ENCODE assay signal across 14 cellular contexts in genomic region chr13:24215732-24216131, GRCh38. TPM values are rescaled to one million over a fixed set of nuclear protein-coding genes. Genes with fewer than 3 reads are reported as not detected.
A peak's percentile ranks its signal among the peaks of the same experiment; 100 is the strongest.
DNase-seq lines count a peak whose midpoint lies in the region; ATAC-seq and TF ChIP-seq lines count a peak whose summit lies in the region.
"Had no signal": no experiment of that assay in that cellular context is flagged by ENCODE, and none has a peak within 500 bp of the region (broad histone marks: within the 10 kb centered on the region; RNA-seq: fewer than 3 reads in every experiment).

No MANE protein-coding gene starts in this region.

- no peaks in the 10 kb centered on the region for H3K27me3 ChIP-seq in A673 (replicated peaks; ENCODE audit: insufficient read depth, low read depth, low read length, poor library complexity)
- H3K27me3 ChIP-seq in esophagus muscularis mucosa, result no peaks in the 10 kb centered on the region
- H3K27me3 ChIP-seq: neutrophil had no signal

- WGBS in esophagus muscularis mucosa, result 30% methylated on average over 2 of the region's 2 CpGs

- peak; percentile 50 for DNase-seq in A673 (ENCODE audit: low spot score)
- DNase-seq in LNCaP clone FGC (ENCODE audit: low read depth), result peak; percentile 78
- no peak for DNase-seq in esophagus muscularis mucosa (ENCODE audit: extremely low spot score)
- no peak for DNase-seq in mucosa of descending colon
- no peak for DNase-seq in NCI-H2227 treated with DMSO at 0.1 percent for 48 hours (lab: John Stamatoyannopoulos, UW)
- DNase-seq in HPDE6-E6E7 (ENCODE audit: extremely low spot score), result no peak
- DNase-seq in stimulated activated naive CD4-positive, alpha-beta T cell treated with Interleukin-2 at 50 U/mL for 16 hours (lab: John Stamatoyannopoulos, UW), result no peak
- DNase-seq: CD4-positive, alpha-beta T cell; erythroblast; NCI-H1048 had no signal

- H3K9me3 ChIP-seq in A673 (ENCODE audit: low read depth, low read length, poor library complexity, severe bottlenecking), result no peaks in the 10 kb centered on the region
- no peaks in the 10 kb centered on the region for H3K9me3 ChIP-seq in esophagus muscularis mucosa
- no peaks in the 10 kb centered on the region for H3K9me3 ChIP-seq in mucosa of descending colon
- H3K9me3 ChIP-seq: neutrophil had no signal

- POLR2A ChIA-PET in A673 (lab: Charles Lee; ENCODE audit: low non-redundant PET), result no interaction called here

- intact Hi-C loops in A673 (cut with micrococcal nuclease; ENCODE audit: unreplicated experiment), result no loop called here
- intact Hi-C loops in esophagus muscularis mucosa (cut with DNase I), result no loop called here
- intact Hi-C loops in mucosa of descending colon (cut with DNase I, micrococcal nuclease), result loop anchor here in 1 of 2 donors (10.0 kb wide), 1 partner anchor 171 kb away; no protein-coding TSS in a partner anchor

- no TSS peak for BruUV-seq in A673 (replicated peaks; lab: Mats Ljungman, UMichigan)

- H3K4me1 ChIP-seq in A673 (ENCODE audit: insufficient read depth, low read length, poor library complexity, severe bottlenecking), result peaks cover 33% of the 10 kb centered on the region
- peaks cover 18 to 43% (median 38%) of the 10 kb centered on the region in 4 donors for H3K4me1 ChIP-seq in esophagus muscularis mucosa
- peaks cover 15% of the 10 kb centered on the region for H3K4me1 ChIP-seq in mucosa of descending colon (ENCODE audit: low read depth)

- no peak for TF ChIP-seq EP300 in esophagus muscularis mucosa (IDR thresholded peaks at IDR 0.05)

- no peak for TF ChIP-seq POLR2A in esophagus muscularis mucosa (IDR thresholded peaks at IDR 0.05; ENCODE audit: low read depth)

- peak; percentile 18 for ATAC-seq in mucosa of descending colon
- ATAC-seq in HG03025 (IDR thresholded peaks at IDR 0.05; ENCODE audit: low FRiP score, unreplicated experiment), result no peak
- ATAC-seq: stimulated activated effector memory CD8-positive, alpha-beta T cell treated with anti-CD3 and anti-CD28 coated beads, Interleukin-12 subunit alpha, Interleukin-12 subunit beta, amount 100 ng/mL, for 72 hours had no signal

- no peak overlapping the region for H3K4me3 ChIP-seq in A673 (ENCODE audit: low read depth, low read length, poor library complexity, severe bottlenecking)
- H3K4me3 ChIP-seq in LNCaP clone FGC (ENCODE audit: low read depth, low read length), result no peak overlapping the region
- H3K4me3 ChIP-seq in esophagus muscularis mucosa, result no peak overlapping the region
- H3K4me3 ChIP-seq in mucosa of descending colon, result no peak overlapping the region
- H3K4me3 ChIP-seq: SK-N-MC had no signal

- H3K36me3 ChIP-seq in A673 (ENCODE audit: insufficient read depth, low read length, poor library complexity, severe bottlenecking), result no peaks in the 10 kb centered on the region
- H3K36me3 ChIP-seq in esophagus muscularis mucosa, result no peaks in the 10 kb centered on the region
- no peaks in the 10 kb centered on the region for H3K36me3 ChIP-seq in mucosa of descending colon (ENCODE audit: low read depth)
- H3K36me3 ChIP-seq: neutrophil had no signal

- H3K27ac ChIP-seq in A673 (ENCODE audit: low read depth, low read length, poor library complexity, severe bottlenecking), result no peak overlapping the region
- H3K27ac ChIP-seq in esophagus muscularis mucosa (replicated peaks in 1 of 4), result peak overlapping the region; percentile 4 to 42 (median 22)
- H3K27ac ChIP-seq: neutrophil, SK-N-MC had no signal

- TF ChIP-seq CTCF in A673 (conservative IDR thresholded peaks at IDR 0.05; ENCODE audit: low read depth, low read length), result no peak
- TF ChIP-seq CTCF in LNCaP clone FGC (IDR thresholded peaks at IDR 0.05; ENCODE audit: control insufficient read depth, extremely low read depth, insufficient read depth), result no peak
- TF ChIP-seq CTCF in esophagus muscularis mucosa (IDR thresholded peaks at IDR 0.05), result no peak
- TF ChIP-seq CTCF in mucosa of descending colon (IDR thresholded peaks at IDR 0.05), result no peak

- CTCF ChIA-PET in A673 (lab: Charles Lee), result no interaction called here

RNA-seq across cellular contexts. Expression of gene SPATA13, which starts 55.2 kb away (rescaled TPM):
- 55.4 and 58.2 TPM in 2 replicates for total RNA-seq in A673 (2021)
- 10 to 100 TPM in 3 of 4 donors, 1 to 10 TPM in 1; 9.1 to 21.6 (median 17.1) TPM for total RNA-seq in esophagus muscularis mucosa
- total RNA-seq in mucosa of descending colon, result 10 to 100 TPM; 35.2 to 59.5 (median 35.6) TPM

Comparison
In these comparisons a context has a peak if more than half of its experiments do, and no peak if none do; other contexts are left out.
1. DNase-seq: peak in A673 (single experiment) and LNCaP clone FGC (single experiment); none in esophagus muscularis mucosa (single experiment), mucosa of descending colon (0 of 3), NCI-H2227 treated with DMSO at 0.1 percent for 48 hours (single experiment), HPDE6-E6E7 (single experiment) and stimulated activated naive CD4-positive, alpha-beta T cell treated with Interleukin-2 at 50 U/mL for 16 hours (single experiment).